27 cellular contexts compared by ENCODE assay signal in the genomic region with DNA sequence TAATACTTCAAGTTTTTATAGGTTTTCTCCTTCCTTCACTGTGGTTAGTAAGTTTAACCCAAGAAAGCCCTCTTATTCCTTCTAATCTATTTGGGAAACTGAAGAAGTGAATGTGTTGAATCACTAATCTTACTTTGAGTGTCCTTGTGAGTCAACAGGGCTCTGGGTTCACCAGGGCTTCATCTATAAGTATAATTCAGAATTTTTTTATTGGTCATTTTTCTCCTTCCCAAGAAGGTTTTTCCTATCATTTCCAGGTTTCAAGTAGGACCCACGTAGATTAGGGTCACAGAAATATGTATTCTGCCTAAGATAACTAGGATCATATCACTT.
"Had no signal": no experiment of that assay in that cellular context is flagged by ENCODE, and none has a peak within 500 bp of the region (broad histone marks: within the 10 kb centered on the region; RNA-seq: fewer than 3 reads in every experiment).

No MANE protein-coding gene starts in this region.

- H3K27ac ChIP-seq: hepatocyte, left ventricle myocardium inferior, pancreas, prostate gland, skin epidermis, tibial nerve, uterus had no signal

- H3K9me3 ChIP-seq: left ventricle myocardium inferior, mucosa of descending colon, pancreas, prostate gland, tibial nerve, uterus had no signal

- H3K27me3 Mint-ChIP-seq: naive thymus-derived CD4-positive, alpha-beta T cell; natural killer cell treated with Interleukin-12 subunit alpha and Interleukin-12 subunit beta and Interleukin-15 and Interleukin-18, amount 100 ng/mL, for 72 hours; stimulated activated naive CD8-positive, alpha-beta T cell treated with anti-CD3 and anti-CD28 coated beads, Interleukin-15, amount 100 ng/mL, for 72 hours; type B pancreatic cell had no signal

- H3K4me3 ChIP-seq: hepatocyte, left ventricle myocardium inferior, lung, mucosa of descending colon, pancreas, prostate gland, skin epidermis, tibial nerve, uterus had no signal

- H3K27ac Mint-ChIP-seq: stimulated activated naive CD8-positive, alpha-beta T cell treated with anti-CD3 and anti-CD28 coated beads, Interleukin-15, amount 100 ng/mL, for 72 hours; type B pancreatic cell had no signal

- H3K9me3 Mint-ChIP-seq: naive thymus-derived CD4-positive, alpha-beta T cell; natural killer cell treated with Interleukin-12 subunit alpha and Interleukin-12 subunit beta and Interleukin-15 and Interleukin-18, amount 100 ng/mL, for 72 hours; stimulated activated naive CD8-positive, alpha-beta T cell treated with anti-CD3 and anti-CD28 coated beads, Interleukin-15, amount 100 ng/mL, for 72 hours; type B pancreatic cell had no signal

- H3K4me1 ChIP-seq: uterus had no signal

- ATAC-seq: mucosa of descending colon; naive thymus-derived CD4-positive, alpha-beta T cell; natural killer cell treated with Interleukin-12 subunit alpha and Interleukin-12 subunit beta and Interleukin-15 and Interleukin-18, amount 100 ng/mL, for 72 hours; pancreas; right cardiac atrium; sciatic nerve; stimulated activated naive CD8-positive, alpha-beta T cell treated with anti-CD3 and anti-CD28 coated beads, Interleukin-15, amount 100 ng/mL, for 72 hours had no signal

- H3K36me3 Mint-ChIP-seq: natural killer cell treated with Interleukin-12 subunit alpha and Interleukin-12 subunit beta and Interleukin-15 and Interleukin-18, amount 100 ng/mL, for 72 hours had no signal

- H3K36me3 ChIP-seq: left ventricle myocardium inferior, pancreas, prostate gland, uterus had no signal

- DNase-seq: islet precursor cell; left ventricle myocardium inferior; mesendoderm; midbrain; mucosa of descending colon; naive thymus-derived CD4-positive, alpha-beta T cell; nucleus accumbens; pancreas; posterior cingulate gyrus; retina; right cardiac atrium; stimulated activated CD4-positive, alpha-beta T cell treated with anti-CD3 and anti-CD28 coated beads, Interleukin-12 subunit alpha, Interleukin-12 subunit beta, amount 100 ng/mL, for 4 hours; stimulated activated CD4-positive, alpha-beta T cell treated with anti-CD3 and anti-CD28 coated beads, Interleukin-15, amount 100 ng/mL, for 24 hours; stimulated activated CD4-positive, alpha-beta T cell treated with anti-CD3 and anti-CD28 coated beads, Interleukin-2, amount 100 ng/mL, for 24 hours; stimulated activated CD4-positive, alpha-beta T cell treated with anti-CD3 and anti-CD28 coated beads, Interleukin-4, amount 100 ng/mL, for 1 hour; stimulated activated naive CD4-positive, alpha-beta T cell treated with Interleukin-2 at 50 U/mL for 16 hours; stimulated activated naive CD8-positive, alpha-beta T cell treated with anti-CD3 and anti-CD28 coated beads, Interleukin-15, amount 100 ng/mL, for 72 hours; substantia nigra; uterus had no signal

- H3K4me3 Mint-ChIP-seq: naive thymus-derived CD4-positive, alpha-beta T cell; natural killer cell treated with Interleukin-12 subunit alpha and Interleukin-12 subunit beta and Interleukin-15 and Interleukin-18, amount 100 ng/mL, for 72 hours; stimulated activated naive CD8-positive, alpha-beta T cell treated with anti-CD3 and anti-CD28 coated beads, Interleukin-15, amount 100 ng/mL, for 72 hours; type B pancreatic cell had no signal

- H3K27me3 ChIP-seq: hepatocyte, pancreas, tibial nerve, uterus had no signal
